In the genomic region with DNA sequence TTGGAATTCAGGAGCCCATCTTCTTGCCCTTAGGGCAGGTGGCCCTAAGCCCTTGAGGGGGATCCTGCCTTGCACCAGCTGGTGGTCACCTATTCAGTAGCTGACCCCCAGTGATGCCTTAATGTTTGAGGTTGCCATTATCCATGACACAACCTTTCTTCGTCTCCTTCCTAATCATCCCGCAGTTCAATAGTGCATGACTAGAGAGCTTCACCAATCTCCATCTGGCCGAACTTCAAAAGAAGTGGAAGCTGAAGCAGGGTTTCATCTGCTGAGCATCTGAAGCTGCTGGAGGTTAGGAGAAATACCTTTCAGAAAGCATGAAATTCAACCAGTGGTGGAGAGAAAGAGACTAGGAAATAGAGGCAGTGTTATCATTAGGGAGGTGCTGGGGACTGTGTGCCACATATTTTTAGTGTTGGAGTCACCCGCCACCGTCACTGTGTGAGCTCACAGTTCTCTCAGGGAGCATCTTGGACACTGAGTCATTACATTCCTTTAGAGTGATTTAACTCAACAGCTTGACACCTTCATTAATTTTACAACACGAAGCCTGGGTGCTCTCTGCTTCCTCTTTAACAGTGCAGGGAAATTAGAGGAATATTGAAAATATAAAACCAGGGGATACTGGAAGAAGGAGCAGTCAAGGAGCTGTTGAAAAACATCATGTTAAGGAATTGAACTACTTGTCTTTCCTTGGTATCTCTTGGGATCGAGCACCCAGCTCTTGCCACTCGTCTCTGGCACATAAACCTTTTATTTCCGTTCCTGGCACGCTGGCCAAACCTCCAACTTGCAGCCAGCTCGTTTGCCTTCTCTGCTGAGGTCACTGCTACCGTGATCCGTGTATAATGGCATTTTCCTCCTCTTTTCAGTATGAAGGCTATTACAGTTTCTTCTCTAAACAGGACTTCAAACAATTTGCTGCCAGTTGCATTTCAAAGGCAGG, we compare ENCODE assay signal across 11 cellular contexts. TPM values are rescaled to one million over a fixed set of nuclear protein-coding genes. Genes with fewer than 3 reads are reported as not detected.
A peak's percentile ranks its signal among the peaks of the same experiment; 100 is the strongest.
DNase-seq lines count a peak whose midpoint lies in the region; ATAC-seq and TF ChIP-seq lines count a peak whose summit lies in the region.
"Had no signal": no experiment of that assay in that cellular context is flagged by ENCODE, and none has a peak within 500 bp of the region (broad histone marks: within the 10 kb centered on the region; RNA-seq: fewer than 3 reads in every experiment).

No MANE protein-coding gene starts in this region.

- H3K4me3 ChIP-seq in endodermal cell (ENCODE audit: low read length) (no peak overlapping the region), mucosa of descending colon (no peak overlapping the region)
- no peak overlapping the region for H3K4me3 ChIP-seq in effector memory CD4-positive, alpha-beta T cell (ENCODE audit: insufficient read depth, low read depth, low read length, poor library complexity, severe bottlenecking)

- TF ChIP-seq CTCF in endodermal cell (conservative IDR thresholded peaks at IDR 0.05) (no peak), mucosa of descending colon (IDR thresholded peaks at IDR 0.05) (no peak)

- H3K27ac ChIP-seq in endodermal cell (ENCODE audit: low read depth, low read length) (peak overlapping the region; percentile 3), substantia nigra (ENCODE audit: low read depth, low read length, poor library complexity, severe bottlenecking) (no peak overlapping the region)
- no peak overlapping the region for H3K27ac ChIP-seq in effector memory CD4-positive, alpha-beta T cell (ENCODE audit: insufficient read depth, low read length, poor library complexity, severe bottlenecking)
- H3K27ac ChIP-seq: neutrophil had no signal

- intact Hi-C loops in mucosa of descending colon (cut with DNase I, micrococcal nuclease) = no loop called here

- DNase-seq in ACHN (peak; percentile 94), M059J (ENCODE audit: low read depth) (peak; percentile 98), endodermal cell (peak; percentile 55), mucosa of descending colon (no peak), substantia nigra (lab: John Stamatoyannopoulos, UW) (no peak), medulla oblongata (ENCODE audit: extremely low spot score) (no peak)
- DNase-seq in effector memory CD4-positive, alpha-beta T cell = no peak
- no peak for DNase-seq in stimulated activated CD4-positive, alpha-beta T cell treated with anti-CD3 and anti-CD28 coated beads, Interleukin-15, amount 100 ng/mL, for 24 hours
- DNase-seq: activated naive CD4-positive, alpha-beta T cell treated with anti-CD3 and anti-CD28 coated beads, Interleukin-2, amount 50 U/mL, for 16 hours; CD8-positive, alpha-beta memory T cell had no signal

- peaks cover 47% of the 10 kb centered on the region for H3K4me1 Mint-ChIP-seq in endodermal cell

- no peaks in the 10 kb centered on the region for H3K27me3 Mint-ChIP-seq in endodermal cell (ENCODE audit: insufficient read depth)
- H3K27me3 Mint-ChIP-seq: CD8-positive, alpha-beta memory T cell had no signal

- H3K9ac ChIP-seq in endodermal cell (ENCODE audit: extremely low read depth, low read length, poor library complexity, severe bottlenecking) = no peak overlapping the region

- peak; percentile 47 for ATAC-seq in mucosa of descending colon

- no peaks in the 10 kb centered on the region for H3K27me3 ChIP-seq in endodermal cell (ENCODE audit: control insufficient read depth, insufficient read depth, low read length, poor library complexity, severe bottlenecking)
- H3K27me3 ChIP-seq in effector memory CD4-positive, alpha-beta T cell (replicated peaks; ENCODE audit: control insufficient read depth, insufficient read depth, low read length, poor library complexity, severe bottlenecking) = no peaks in the 10 kb centered on the region

- in situ Hi-C loops in ACHN (cut with HindIII; ENCODE audit: low pct_ligation_motif_present, low pct_unique_long_range_greater_than_20kb, low sequenced_read_pairs) = no loop called here

- H3K4me1 ChIP-seq in endodermal cell (ENCODE audit: control insufficient read depth, insufficient read depth, low read length) = peaks cover 20% of the 10 kb centered on the region
- no peaks in the 10 kb centered on the region for H3K4me1 ChIP-seq in mucosa of descending colon (ENCODE audit: low read depth)
- no peaks in the 10 kb centered on the region for H3K4me1 ChIP-seq in effector memory CD4-positive, alpha-beta T cell (ENCODE audit: control insufficient read depth, insufficient read depth, low read length, poor library complexity, severe bottlenecking)

- H3K36me3 Mint-ChIP-seq in endodermal cell (ENCODE audit: low read depth) = no peaks in the 10 kb centered on the region

- H3K9me3 Mint-ChIP-seq in endodermal cell = no peaks in the 10 kb centered on the region
- H3K9me3 Mint-ChIP-seq: CD8-positive, alpha-beta memory T cell had no signal

- 47 to 54% methylated on average over 12 to 13 of the region's 13 CpGs for WGBS in endodermal cell (ENCODE audit: insufficient coverage in 1 of 2, insufficient read length in 1 of 2), 2 experiments

- H3K9me3 ChIP-seq in endodermal cell (ENCODE audit: control insufficient read depth, low read length) (no peaks in the 10 kb centered on the region), mucosa of descending colon (no peaks in the 10 kb centered on the region)
- no peaks in the 10 kb centered on the region for H3K9me3 ChIP-seq in effector memory CD4-positive, alpha-beta T cell (ENCODE audit: control insufficient read depth, low read length)
- H3K9me3 ChIP-seq: neutrophil had no signal

- H3K36me3 ChIP-seq in endodermal cell (ENCODE audit: control insufficient read depth, insufficient read depth, low read length) (no peaks in the 10 kb centered on the region), mucosa of descending colon (ENCODE audit: low read depth) (no peaks in the 10 kb centered on the region)
- no peaks in the 10 kb centered on the region for H3K36me3 ChIP-seq in effector memory CD4-positive, alpha-beta T cell (ENCODE audit: control insufficient read depth, insufficient read depth, low read length)
- H3K36me3 ChIP-seq: neutrophil had no signal

- H3K4me3 Mint-ChIP-seq in endodermal cell = no peak overlapping the region
- H3K4me3 Mint-ChIP-seq: CD8-positive, alpha-beta memory T cell had no signal

- peak overlapping the region; percentile 77 for H3K27ac Mint-ChIP-seq in endodermal cell

RNA-seq across cellular contexts. Expression of gene PEX14, which starts 53.6 kb away (rescaled TPM):
- 21.4 and 27.1 TPM in 2 replicates for total RNA-seq in M059J (2014; rRNA removed; shearing (Covaris generic))
- total RNA-seq in endodermal cell (10 to 100 TPM; 24.3 to 26.0 TPM), mucosa of descending colon (10 to 100 TPM; 18.9 to 23.8 (median 21.3) TPM)
- polyA plus RNA-seq in endodermal cell (2013, experiment 1 of 2) = 22.3 TPM
- 22.3 TPM for polyA plus RNA-seq in endodermal cell (2013, experiment 2 of 2)

RNA-seq across cellular contexts. Expression of gene DFFA, which starts 56.0 kb away (rescaled TPM):
- 24.7 and 36.6 TPM in 2 replicates for total RNA-seq in M059J (2014; rRNA removed; shearing (Covaris generic))
- total RNA-seq in endodermal cell (100 to 1,000 TPM; 100 to 105 TPM), mucosa of descending colon (10 to 100 TPM; 20.9 to 34.0 (median 21.9) TPM)
- 32.1 TPM for polyA plus RNA-seq in endodermal cell (2013, experiment 1 of 2)
- 29.5 TPM for polyA plus RNA-seq in endodermal cell (2013, experiment 2 of 2)

Comparison
In these comparisons a context has a peak if more than half of its experiments do, and no peak if none do; other contexts are left out.
1. DNase-seq: peak in ACHN (single experiment), M059J (single experiment) and endodermal cell (single experiment); none in mucosa of descending colon (0 of 3), effector memory CD4-positive, alpha-beta T cell (0 of 3), substantia nigra (0 of 49), stimulated activated CD4-positive, alpha-beta T cell treated with anti-CD3 and anti-CD28 coated beads, Interleukin-15, amount 100 ng/mL, for 24 hours (single experiment) and medulla oblongata (single experiment).